9 cellular contexts compared by ENCODE assay signal in the genomic region with DNA sequence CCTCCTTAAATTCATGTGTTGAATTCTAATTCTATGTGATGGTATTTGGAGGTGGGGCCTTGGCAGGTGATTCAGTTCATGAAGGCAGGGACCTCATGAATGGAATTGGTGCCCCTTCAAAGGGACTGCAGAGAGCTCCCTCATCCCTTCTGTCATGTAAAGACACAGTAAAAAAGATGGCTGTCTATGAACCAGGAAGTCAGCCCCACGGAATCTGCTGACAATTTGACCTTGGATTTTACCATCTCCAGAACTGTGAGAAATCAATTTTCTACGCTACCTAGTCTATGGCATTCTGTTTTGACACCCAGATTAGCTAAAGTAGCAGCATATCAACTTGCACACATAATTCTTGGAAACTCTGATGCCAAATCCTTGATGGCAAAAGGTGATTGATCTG. TPM values are rescaled to one million over a fixed set of nuclear protein-coding genes. Genes with fewer than 3 reads are reported as not detected.
"Had no signal": no experiment of that assay in that cellular context is flagged by ENCODE, and none has a peak within 500 bp of the region (broad histone marks: within the 10 kb centered on the region; RNA-seq: fewer than 3 reads in every experiment).

No MANE protein-coding gene starts in this region.

RNA-seq across cellular contexts. Expression of gene CDRT15, which starts 1.6 kb away (rescaled TPM):
- total RNA-seq: OCI-LY7, PC-3, PC-9, Peyer's patch, Right ventricle myocardium inferior, Right ventricle myocardium superior, SJSA1, SK-MEL-5, T-cell had no signal
